Comparison of ENCODE assay signal across 8 cellular contexts in the genomic region with DNA sequence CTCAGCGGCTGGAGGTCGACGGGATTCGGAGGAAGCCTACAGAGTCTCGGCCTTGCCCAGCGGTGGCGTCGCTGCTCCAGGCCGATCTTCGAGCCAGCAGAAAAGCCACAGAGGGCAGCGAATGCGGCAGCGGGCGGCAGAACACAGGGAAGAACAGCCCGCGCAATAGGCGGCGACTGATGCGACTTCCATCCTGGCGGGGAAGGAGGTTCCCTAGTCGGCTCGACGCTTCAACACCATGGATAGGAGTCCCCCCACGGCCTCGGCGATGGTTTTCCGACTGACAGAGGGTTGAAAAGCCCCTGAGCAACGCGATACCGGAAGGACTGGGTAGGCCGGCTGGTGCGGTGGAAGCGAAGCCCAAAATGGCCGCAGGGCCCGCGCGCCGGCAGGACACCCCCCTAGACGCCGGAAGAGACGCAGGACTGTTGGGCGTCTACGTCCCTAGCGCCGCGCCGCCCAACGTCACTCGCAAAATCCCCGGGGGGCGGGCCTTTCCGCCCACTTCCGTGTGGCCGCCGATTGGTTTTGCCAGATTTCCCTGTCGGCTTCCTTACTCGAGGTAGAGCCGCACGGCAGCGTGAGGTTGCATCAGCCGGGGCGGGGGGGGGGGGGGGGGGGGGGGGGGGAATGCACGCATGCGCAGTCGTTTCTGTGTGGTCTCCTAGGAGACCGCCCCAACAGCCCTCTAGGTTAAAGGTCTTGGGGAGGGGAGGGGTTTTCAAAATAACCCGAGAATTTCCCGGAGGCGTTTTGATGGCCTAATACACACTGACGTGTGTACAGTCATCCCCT. TPM values are rescaled to one million over a fixed set of nuclear protein-coding genes. Genes with fewer than 3 reads are reported as not detected.
DNase-seq lines count a peak whose midpoint lies in the region; ATAC-seq and TF ChIP-seq lines count a peak whose summit lies in the region.

A gene (minus strand): TSS at position 367 of the 795 bp plus-strand sequence. CDS start 406 bp downstream, outside the sequence.

- H3K4me1 ChIP-seq in right atrium auricular region (peaks cover 0 to 20% of the 10 kb centered on the region in 2 donors), uterus (no peaks in the 10 kb centered on the region)

- DNase-seq in NCI-H187 treated with DMSO at 0.1 percent for 48 hours (lab: John Stamatoyannopoulos, UW), result peak; percentile 99
- DNase-seq in anterior cingulate cortex (lab: John Stamatoyannopoulos, UW), result peak; percentile 69 to 99 (median 97)
- DNase-seq in right atrium auricular region (ENCODE audit: low spot score), result peak; percentile 98
- DNase-seq in pulmonary artery endothelial cell (ENCODE audit: low read depth, low spot score), result peak; percentile 91
- DNase-seq in uterus, result peak; percentile 97 to 98

- H3K27me3 ChIP-seq in right atrium auricular region, result no peaks in the 10 kb centered on the region
- no peaks in the 10 kb centered on the region for H3K27me3 ChIP-seq in uterus

- TF ChIP-seq POLR2A in uterus (IDR thresholded peaks at IDR 0.05), result peak; percentile 96 to 97

- peak within 1 kb of the TSS; percentile 97 to 99 for H3K27ac ChIP-seq in right atrium auricular region
- H3K27ac ChIP-seq in uterus, result peak within 1 kb of the TSS; percentile 95 to 96

- TF ChIP-seq CTCF in right atrium auricular region (IDR thresholded peaks at IDR 0.05), result no peak
- no peak for TF ChIP-seq CTCF in uterus (IDR thresholded peaks at IDR 0.05)

- intact Hi-C loops in T-helper 2 cell treated with Interferon-gamma antibody and Interleukin-4, amounts not matched to agents 100 ng/mL and 5 ng/mL, for 36 hours (cut with micrococcal nuclease), result loop anchor here (1.0 to 10.0 kb wide), 8 partner anchors 84 to 1454 kb away; a partner anchor contains a TSS
- intact Hi-C loops in uterus (cut with DNase I; ENCODE audit: low total_unique reads), result no loop called here

- H3K4me3 ChIP-seq in right atrium auricular region, result peak within 1 kb of the TSS; percentile 80 to 94
- H3K4me3 ChIP-seq in uterus, result peak within 1 kb of the TSS; percentile 64 to 83

- ATAC-seq in GM18498 (IDR thresholded peaks at IDR 0.05; ENCODE audit: unreplicated experiment) (peak; percentile 89), HG02938 (IDR thresholded peaks at IDR 0.05; ENCODE audit: unreplicated experiment) (peak; percentile 86)

- H3K36me3 ChIP-seq in right atrium auricular region (no peaks in the 10 kb centered on the region), uterus (no peaks in the 10 kb centered on the region)

- H3K9me3 ChIP-seq in right atrium auricular region (no peaks in the 10 kb centered on the region), uterus (no peaks in the 10 kb centered on the region)

RNA-seq across cellular contexts. Expression of the gene that starts here (rescaled TPM):
- total RNA-seq in T-helper 2 cell treated with Interferon-gamma antibody and Interleukin-4, amounts not matched to agents 100 ng/mL and 5 ng/mL, for 36 hours, result 62.9 and 65.5 TPM in 2 replicates
- total RNA-seq in right atrium auricular region (10 to 100 TPM; 27.3 to 30.9 TPM), pulmonary artery endothelial cell (34.6 and 37.5 TPM in 2 replicates), uterus (10 to 100 TPM; 20.5 to 58.9 (median 46.4) TPM)

Comparison
In these comparisons a context has a peak if more than half of its experiments do, and no peak if none do; other contexts are left out.
1. Peak in every context shown above with its lines: DNase-seq, ATAC-seq, H3K4me3 ChIP-seq and H3K27ac ChIP-seq.